In the genomic region with DNA sequence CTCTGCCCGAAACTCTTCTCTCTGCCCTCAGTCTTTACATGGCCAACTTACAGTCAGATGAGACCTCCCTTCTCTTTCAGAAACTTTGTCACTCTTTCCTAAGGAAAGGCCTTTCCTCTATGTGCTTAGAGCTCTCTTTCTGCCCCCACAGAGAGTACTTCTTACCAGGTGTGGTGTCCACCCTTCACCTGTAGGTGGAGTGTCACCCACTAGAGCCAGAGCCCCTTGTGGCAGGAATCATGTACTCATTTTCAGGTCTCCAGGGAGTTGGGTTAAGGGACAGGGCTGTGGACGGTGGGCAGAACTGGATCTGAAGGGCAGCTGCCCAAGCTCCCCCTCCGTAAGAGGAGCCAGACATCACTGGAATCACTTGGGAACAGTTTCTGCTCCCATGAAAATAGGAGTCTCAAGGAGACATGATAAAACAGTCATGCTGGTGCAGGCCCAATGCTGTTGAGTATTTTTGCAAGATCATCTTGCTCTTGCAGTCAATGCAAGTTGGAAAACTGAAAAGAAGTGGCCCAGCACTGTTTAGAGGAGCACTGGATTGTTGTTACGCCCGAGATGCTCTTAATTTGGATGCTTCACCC, we compare ENCODE assay signal across 8 cellular contexts.
DNase-seq lines count a peak whose midpoint lies in the region; ATAC-seq and TF ChIP-seq lines count a peak whose summit lies in the region.

No MANE protein-coding gene starts in this region.

- no peak overlapping the region for H3K4me3 ChIP-seq in AG04450 (ENCODE audit: low read depth, low read length)

- no peaks in the 10 kb centered on the region for H3K9me3 ChIP-seq in AG04450 (ENCODE audit: control insufficient read depth, insufficient read depth, low read length)

- no peak for DNase-seq in AG04450 (ENCODE audit: low read depth, low spot score)
- DNase-seq in NCI-H1694 (lab: John Stamatoyannopoulos, UW), result peak; percentile 17
- peak; percentile 35 for DNase-seq in cerebellar cortex (ENCODE audit: low spot score)
- peak; percentile 42 for DNase-seq in renal cortical epithelial cell (ENCODE audit: low read depth)
- DNase-seq in stimulated activated CD4-positive, alpha-beta T cell treated with anti-CD3 and anti-CD28 coated beads, Interleukin-4, amount 100 ng/mL, for 24 hours, result no peak
- DNase-seq in activated T-cell treated with anti-CD3 and anti-CD28 coated beads, Interleukin-2, amount 50 U/mL, for 1 hour, result no peak

- no peak overlapping the region for H3K27ac ChIP-seq in AG04450 (ENCODE audit: low read depth, low read length)

- CTCF ChIA-PET in AG04450 (lab: Charles Lee), result no interaction called here

- peak; percentile 60 for TF ChIP-seq CTCF in AG04450 (IDR thresholded peaks at IDR 0.05; ENCODE audit: low read depth, low read length)

- no peaks in the 10 kb centered on the region for H3K27me3 ChIP-seq in AG04450 (ENCODE audit: control insufficient read depth, insufficient read depth, low read length)

- ATAC-seq in GM18517 (IDR thresholded peaks at IDR 0.05; ENCODE audit: unreplicated experiment) (peak; percentile 92), HG02798 (IDR thresholded peaks at IDR 0.05; ENCODE audit: poor library complexity, unreplicated experiment) (peak; percentile 88)

- POLR2A ChIA-PET in AG04450 (lab: Yijun Ruan, JAX), result no interaction called here

Comparison
In these comparisons a context has a peak if more than half of its experiments do, and no peak if none do; other contexts are left out.
1. DNase-seq: peak in NCI-H1694 (single experiment), cerebellar cortex (single experiment) and renal cortical epithelial cell (single experiment); none in AG04450 (single experiment), stimulated activated CD4-positive, alpha-beta T cell treated with anti-CD3 and anti-CD28 coated beads, Interleukin-4, amount 100 ng/mL, for 24 hours (single experiment) and activated T-cell treated with anti-CD3 and anti-CD28 coated beads, Interleukin-2, amount 50 U/mL, for 1 hour (single experiment).